In the genomic region with DNA sequence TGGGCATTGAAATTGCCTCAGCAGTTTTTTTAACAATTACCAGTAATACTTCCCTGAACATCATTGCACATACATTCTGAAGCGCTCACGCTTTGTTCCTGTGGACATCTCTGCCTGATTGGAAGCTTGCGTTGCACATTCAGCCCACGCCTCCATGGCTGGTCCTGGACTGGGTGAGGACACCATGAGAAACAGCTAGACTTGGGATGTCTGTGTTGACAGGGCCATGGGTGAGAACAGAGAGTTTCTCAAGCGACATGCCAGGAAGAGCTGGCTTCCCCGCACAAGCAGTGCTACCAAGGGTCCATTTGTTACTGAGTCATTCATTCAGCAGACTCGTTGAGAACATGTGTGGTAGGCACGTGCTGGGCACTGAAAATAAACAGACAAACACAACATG, we compare ENCODE assay signal across 24 cellular contexts.
DNase-seq lines count a peak whose midpoint lies in the region; ATAC-seq, FAIRE-seq and TF ChIP-seq lines count a peak whose summit lies in the region.
"Had no signal": no experiment of that assay in that cellular context is flagged by ENCODE, and none has a peak within 500 bp of the region (broad histone marks: within the 10 kb centered on the region; RNA-seq: fewer than 3 reads in every experiment).

No MANE protein-coding gene starts in this region.

- BruUV-seq in IMR-90 (replicated peaks; lab: Mats Ljungman, UMichigan): no TSS peak

- CTCF ChIA-PET in IMR-90 (lab: Yijun Ruan, JAX): no interaction called here
- CTCF ChIA-PET in H1 (lab: Charles Lee; ENCODE audit: partially characterized antibody): interaction anchor here (1.0 to 1.6 kb wide), 2 partner anchors 13 to 65 kb away, joined by 3 to 4 read pairs; no protein-coding TSS in a partner anchor

- intact Hi-C loops in IMR-90 (cut with micrococcal nuclease) (no loop called here), uterus (cut with DNase I; ENCODE audit: low total_unique reads) (no loop called here), testis (cut with DNase I; ENCODE audit: low total_unique reads) (no loop called here)

- no peak overlapping the region for H3K18ac ChIP-seq in IMR-90 (ENCODE audit: low read depth, low read length)
- H3K18ac ChIP-seq in H1 (ENCODE audit: extremely low read depth, low read length): no peak overlapping the region

- peaks cover 12% of the 10 kb centered on the region; the same call in 1 of the 2 replicates for H3K23me2 ChIP-seq in H1 (ENCODE audit: low read depth, low read length)

- no peak for TF ChIP-seq EP300 in H1 (IDR thresholded peaks at IDR 0.05; ENCODE audit: borderline replicate concordance in 1 of 2, low read depth in 2 of 2, low read length in 2 of 2)

- peaks cover 3% of the 10 kb centered on the region; the same call in 1 of the 2 replicates for H3K9me1 ChIP-seq in IMR-90 (ENCODE audit: insufficient read depth, low read length)

- H3K14ac ChIP-seq in IMR-90 (replicated peaks; ENCODE audit: low read depth, low read length) (no peak overlapping the region), H1 (ENCODE audit: insufficient read length) (no peak overlapping the region)

- no peak overlapping the region for H3K56ac ChIP-seq in IMR-90 (ENCODE audit: extremely low read depth, insufficient read depth, low read length)
- H3K56ac ChIP-seq in H1 (replicated peaks; ENCODE audit: insufficient read length, low read depth, low read length): no peak overlapping the region

- H3K4me3 ChIP-seq in IMR-90 (ENCODE audit: insufficient read depth, low read depth, low read length) (no peak overlapping the region), H1 (ENCODE audit: extremely low read depth in 1 of 4, insufficient read depth in 2 of 4, low read depth in 3 of 4, low read length in 4 of 4) (no peak overlapping the region), uterus (no peak overlapping the region), testis (no peak overlapping the region)

- no peaks in the 10 kb centered on the region for H3K9me3 ChIP-seq in IMR-90 (ENCODE audit: control insufficient read depth, insufficient read depth, low read length)
- H3K9me3 ChIP-seq in H1 (ENCODE audit: insufficient read depth in 2 of 2, low read depth in 1 of 2, low read length in 1 of 2): no peaks in the 10 kb centered on the region
- no peaks in the 10 kb centered on the region for H3K9me3 ChIP-seq in uterus
- H3K9me3 ChIP-seq in testis: no peaks in the 10 kb centered on the region

- H4K5ac ChIP-seq in IMR-90 (ENCODE audit: low read depth, low read length) (no peak overlapping the region), H1 (ENCODE audit: insufficient read length, low read depth, low read length) (no peak overlapping the region)

- H3K4ac ChIP-seq in IMR-90 (ENCODE audit: low read depth, low read length): no peak overlapping the region
- no peak overlapping the region for H3K4ac ChIP-seq in H1 (replicated peaks; ENCODE audit: insufficient read length, low read depth, low read length)

- in situ Hi-C loops in IMR-90 (cut with MboI; ENCODE audit: low sequenced_read_pairs): no loop called here

- H3K36me3 ChIP-seq in IMR-90 (ENCODE audit: control insufficient read depth, insufficient read depth, low read length) (no peaks in the 10 kb centered on the region), H1 (ENCODE audit: control insufficient read depth in 2 of 4, insufficient read depth in 4 of 4, low read length in 3 of 4) (no peaks in the 10 kb centered on the region), uterus (no peaks in the 10 kb centered on the region), testis (ENCODE audit: low read depth, missing control alignments) (no peaks in the 10 kb centered on the region)

- H3K4me1 ChIP-seq in IMR-90 (ENCODE audit: control insufficient read depth, insufficient read depth, low read length): no peaks in the 10 kb centered on the region
- H3K4me1 ChIP-seq in H1 (replicated peaks in 1 of 4; ENCODE audit: control insufficient read depth in 3 of 4, insufficient read depth in 4 of 4, low read length in 3 of 4): peaks cover 0 to 2% (median 0%) of the 10 kb centered on the region in 4 experiments; a peak in 2 of 7 replicates
- H3K4me1 ChIP-seq in uterus: no peaks in the 10 kb centered on the region
- no peaks in the 10 kb centered on the region for H3K4me1 ChIP-seq in testis

- H4K20me1 ChIP-seq in IMR-90 (ENCODE audit: insufficient read depth, low read length) (no peaks in the 10 kb centered on the region), H1 (replicated peaks in 1 of 2; ENCODE audit: control insufficient read depth in 1 of 2, insufficient read depth in 2 of 2, low read length in 2 of 2) (peaks cover 0 to 8% of the 10 kb centered on the region in 2 experiments)

- ATAC-seq in IMR-90 (ENCODE audit: low read depth) (no peak), GM18873 (IDR thresholded peaks at IDR 0.05; ENCODE audit: low FRiP score, unreplicated experiment) (no peak), HG03442 (IDR thresholded peaks at IDR 0.05; ENCODE audit: unreplicated experiment) (no peak)
- ATAC-seq: Panc1 had no signal

- no peak for TF ChIP-seq CTCF in IMR-90 (conservative IDR thresholded peaks at IDR 0.05; ENCODE audit: low read depth, low read length)
- no peak for TF ChIP-seq CTCF in H1 (IDR thresholded peaks at IDR 0.05; ENCODE audit: control extremely low read depth in 1 of 3, insufficient read depth in 1 of 3, low read depth in 1 of 3, low read length in 3 of 3)
- TF ChIP-seq CTCF in uterus (IDR thresholded peaks at IDR 0.05): no peak
- no peak for TF ChIP-seq CTCF in testis (IDR thresholded peaks at IDR 0.05)

- H2AFZ ChIP-seq in IMR-90 (replicated peaks; ENCODE audit: low read length, poor library complexity) (peak overlapping the region; percentile 39), H1 (ENCODE audit: low read length) (no peak overlapping the region)

- H2BK15ac ChIP-seq in IMR-90 (ENCODE audit: low read depth, low read length): no peak overlapping the region
- no peak overlapping the region for H2BK15ac ChIP-seq in H1 (ENCODE audit: low read length)

- dilution Hi-C loops in IMR-90 (cut with HindIII; ENCODE audit: low sequenced_read_pairs, unreplicated experiment): no loop called here

- WGBS in IMR-90 (ENCODE audit: extremely low coverage in 2 of 2, insufficient read length in 1 of 2), 2 experiments: no CpG with 5 or more reads among the region's 8 CpGs
- 95% methylated on average over 8 of the region's 8 CpGs; no CpG with 5 or more reads in 1 of the 2 experiments for WGBS in H1 (ENCODE audit: extremely low coverage in 1 of 2, insufficient coverage in 1 of 2, insufficient read length in 1 of 2, insufficient replicate concordance in 2 of 2, low coverage in 1 of 2, low lambda C conversion rate in 2 of 2, missing lambda C conversion rate in 1 of 2), 2 experiments
- 87 to 94% methylated on average over 8 of the region's 8 CpGs for WGBS in testis, 2 donors

- TF ChIP-seq RAD21 in IMR-90 (IDR thresholded peaks at IDR 0.05; ENCODE audit: low read length) (no peak), H1 (IDR thresholded peaks at IDR 0.05 in 1 of 2, conservative IDR thresholded peaks at IDR 0.05 in 1 of 2; ENCODE audit: low read depth in 2 of 2, low read length in 2 of 2) (no peak)

- peak; percentile 15 for DNase-seq in Ammon's horn (ENCODE audit: low spot score)
- no peak for DNase-seq in IMR-90
- no peak for DNase-seq in H1 (ENCODE audit: low read depth in 1 of 2, low spot score in 2 of 2)
- DNase-seq in myocyte (ENCODE audit: low read depth): peak; percentile 7
- DNase-seq in uterus: no peak
- no peak for DNase-seq in testis
- DNase-seq: AML-193, DMS53, GDM1, NCI-H1105, NCI-H146, NCI-H2029 treated with DMSO at 0.1 percent for 48 hours, NCI-H226, NCI-H510A treated with DMSO at 0.1 percent for 48 hours, NCI-H748 treated with DMSO at 0.1 percent for 48 hours, SIG-M5 had no signal

- H3K27me3 ChIP-seq in IMR-90 (ENCODE audit: control insufficient read depth, insufficient read depth, low read length): no peaks in the 10 kb centered on the region
- H3K27me3 ChIP-seq in H1 (replicated peaks in 1 of 4; ENCODE audit: control insufficient read depth in 3 of 4, extremely low read depth in 1 of 4, insufficient read depth in 3 of 4, low read length in 3 of 4): no peaks in the 10 kb centered on the region
- no peaks in the 10 kb centered on the region for H3K27me3 ChIP-seq in uterus
- no peaks in the 10 kb centered on the region for H3K27me3 ChIP-seq in testis

- H2BK20ac ChIP-seq in IMR-90 (ENCODE audit: low read depth, low read length) (no peak overlapping the region), H1 (ENCODE audit: low read length) (no peak overlapping the region)

- H3K79me2 ChIP-seq in H1 (ENCODE audit: control insufficient read depth in 1 of 2, insufficient read depth in 2 of 2, low read length in 2 of 2): peaks cover 0 to 3% of the 10 kb centered on the region in 2 experiments; a peak in 2 of 4 replicates

- H2BK120ac ChIP-seq in IMR-90 (ENCODE audit: low read depth, low read length): no peak overlapping the region
- H2BK120ac ChIP-seq in H1 (replicated peaks; ENCODE audit: low read depth, low read length): no peak overlapping the region

- no peak overlapping the region for H3K9ac ChIP-seq in IMR-90 (ENCODE audit: low read depth, low read length)
- no peak overlapping the region for H3K9ac ChIP-seq in H1 (replicated peaks in 1 of 4; ENCODE audit: extremely low read depth in 1 of 4, low read depth in 3 of 4, low read length in 3 of 4)
- H3K9ac ChIP-seq: KMS-11 had no signal

- H3K79me1 ChIP-seq in IMR-90 (ENCODE audit: low read depth in 1 of 2, low read length in 2 of 2) (0 out of 4 replicates have a peak, but pooled peaks cover 0 to 3% of the 10 kb centered on the region in 2 experiments), H1 (ENCODE audit: low read depth, low read length) (no peaks in the 10 kb centered on the region)

- FAIRE-seq in H1 (lab: Jason Lieb, UNC): no peak
- FAIRE-seq: D721Med, GM19239, H54 had no signal

- H3K4me2 ChIP-seq in IMR-90 (ENCODE audit: low read depth, low read length): no peak overlapping the region
- no peak overlapping the region for H3K4me2 ChIP-seq in H1 (ENCODE audit: insufficient read depth in 1 of 2, low read depth in 2 of 2, low read length in 2 of 2)
- H3K4me2 ChIP-seq: KMS-11 had no signal

- POLR2A ChIA-PET in IMR-90 (lab: Charles Lee; ENCODE audit: unreplicated experiment): interaction anchor here (0.6 kb wide), 1 partner anchor 110 kb away, joined by 3 read pairs; no protein-coding TSS in a partner anchor
- POLR2A ChIA-PET in H1 (lab: Charles Lee; ENCODE audit: partially characterized antibody): no interaction called here

- H3K27ac ChIP-seq in IMR-90 (ENCODE audit: insufficient read depth, low read length) (no peak overlapping the region), H1 (ENCODE audit: low read depth, low read length) (no peak overlapping the region), uterus (no peak overlapping the region), testis (no peak overlapping the region)
- H3K27ac ChIP-seq: HL-60, KMS-11 had no signal

- no peak overlapping the region for H2AK5ac ChIP-seq in IMR-90 (ENCODE audit: low read depth, low read length)
- no peak overlapping the region for H2AK5ac ChIP-seq in H1 (ENCODE audit: low read depth, low read length)

- H4K8ac ChIP-seq in IMR-90 (ENCODE audit: low read depth in 2 of 2, low read length in 2 of 2) (no peak overlapping the region), H1 (ENCODE audit: extremely low read depth, insufficient read depth, low read length) (no peak overlapping the region)

- TF ChIP-seq POLR2A in IMR-90 (IDR thresholded peaks at IDR 0.05; ENCODE audit: low read depth, low read length): no peak
- TF ChIP-seq POLR2A in H1 (IDR thresholded peaks at IDR 0.05; ENCODE audit: control extremely low read depth in 1 of 2, low read depth in 2 of 2, low read length in 2 of 2): no peak
- TF ChIP-seq POLR2A in uterus (IDR thresholded peaks at IDR 0.05): no peak
- TF ChIP-seq POLR2A in testis (IDR thresholded peaks at IDR 0.05): no peak

- H2AK9ac ChIP-seq in IMR-90 (replicated peaks; ENCODE audit: low read depth, low read length, poor library complexity): no peak overlapping the region

- H3K23ac ChIP-seq in IMR-90 (ENCODE audit: low read depth, low read length) (no peak overlapping the region), H1 (ENCODE audit: insufficient read length) (no peak overlapping the region)

- H4K91ac ChIP-seq in IMR-90 (ENCODE audit: insufficient read depth, low read depth, low read length) (no peak overlapping the region), H1 (replicated peaks; ENCODE audit: insufficient read length, low read length) (no peak overlapping the region)

- H2BK5ac ChIP-seq in IMR-90 (ENCODE audit: low read depth, low read length, poor library complexity, severe bottlenecking): no peak overlapping the region
- no peak overlapping the region for H2BK5ac ChIP-seq in H1 (ENCODE audit: low read depth, low read length)

- H2BK12ac ChIP-seq in H1 (ENCODE audit: low read depth, low read length): peak overlapping the region; percentile 27; the same call in 1 of the 2 replicates

Comparison
In these comparisons a context has a peak if more than half of its experiments do, and no peak if none do; other contexts are left out.
1. DNase-seq: peak in Ammon's horn (single experiment) and myocyte (single experiment); none in IMR-90 (single experiment), H1 (0 of 2), uterus (0 of 2) and testis (single experiment).